In genomic region chr15:39553947-39554731, GRCh38 we compare ENCODE assay signal across 13 cellular contexts. TPM values are rescaled to one million over a fixed set of nuclear protein-coding genes. Genes with fewer than 3 reads are reported as not detected.
DNase-seq lines count a peak whose midpoint lies in the region; ATAC-seq lines count a peak whose summit lies in the region.
"Had no signal": no experiment of that assay in that cellular context is flagged by ENCODE, and none has a peak within 500 bp of the region (broad histone marks: within the 10 kb centered on the region; RNA-seq: fewer than 3 reads in every experiment).

No MANE protein-coding gene starts in this region.

- DNase-seq in COLO668 (lab: John Stamatoyannopoulos, UW; ENCODE audit: unreplicated experiment) = peak; percentile 32
- peak; percentile 50 for DNase-seq in NCI-H1436 (lab: John Stamatoyannopoulos, UW)
- no peak for DNase-seq in GOT3 (lab: John Stamatoyannopoulos, UW)
- DNase-seq in activated CD8-positive, alpha-beta T cell treated with anti-CD3 and anti-CD28 coated beads, Interleukin-2, amount 10 ng/mL, durations not matched to agents 7 days and 5 days = no peak
- no peak for DNase-seq in putamen (ENCODE audit: low spot score)
- DNase-seq: AML-193, NCI-H446 had no signal

- no peaks in the 10 kb centered on the region for H3K9me3 Mint-ChIP-seq in activated CD8-positive, alpha-beta T cell treated with anti-CD3 and anti-CD28 coated beads, Interleukin-2, amount 10 ng/mL, durations not matched to agents 7 days and 5 days (ENCODE audit: insufficient read depth)
- H3K9me3 Mint-ChIP-seq: activated T-helper 2 cell treated with anti-CD3 and anti-CD28 coated beads, Interferon-gamma antibody, Interleukin-2, Interleukin-4, amounts not matched to agents 10 μg/mL and 5 μg/mL and 100 μg/mL, durations not matched to agents 14 hours and 24 hours and 36 hours; stimulated activated naive CD8-positive, alpha-beta T cell treated with anti-CD3 and anti-CD28 coated beads, Interleukin-15, Interleukin-2, amounts not matched to agents 100 ng/mL and 50 ng/mL, for 24 hours had no signal

- peaks cover 8% of the 10 kb centered on the region for H3K4me1 Mint-ChIP-seq in activated CD8-positive, alpha-beta T cell treated with anti-CD3 and anti-CD28 coated beads, Interleukin-2, amount 10 ng/mL, durations not matched to agents 7 days and 5 days (ENCODE audit: low read depth)

- ATAC-seq in GM19452 (IDR thresholded peaks at IDR 0.05; ENCODE audit: unreplicated experiment) = peak; percentile 37
- peak; percentile 73 for ATAC-seq in esophagus mucosa
- no peak for ATAC-seq in HG03097 (IDR thresholded peaks at IDR 0.05; ENCODE audit: low FRiP score, unreplicated experiment)
- no peak for ATAC-seq in activated CD8-positive, alpha-beta T cell treated with anti-CD3 and anti-CD28 coated beads, Interleukin-2, amount 10 ng/mL, durations not matched to agents 7 days and 5 days
- ATAC-seq: SK-N-SH treated with all-trans-retinoic acid at 6 μM for 48 hours had no signal

- no peak overlapping the region for H3K27ac Mint-ChIP-seq in activated CD8-positive, alpha-beta T cell treated with anti-CD3 and anti-CD28 coated beads, Interleukin-2, amount 10 ng/mL, durations not matched to agents 7 days and 5 days
- H3K27ac Mint-ChIP-seq: activated T-helper 2 cell treated with anti-CD3 and anti-CD28 coated beads, Interferon-gamma antibody, Interleukin-2, Interleukin-4, amounts not matched to agents 10 μg/mL and 5 μg/mL and 100 μg/mL, durations not matched to agents 14 hours and 24 hours and 36 hours; stimulated activated naive CD8-positive, alpha-beta T cell treated with anti-CD3 and anti-CD28 coated beads, Interleukin-15, Interleukin-2, amounts not matched to agents 100 ng/mL and 50 ng/mL, for 24 hours had no signal

- peaks cover 7% of the 10 kb centered on the region for H3K27me3 Mint-ChIP-seq in activated CD8-positive, alpha-beta T cell treated with anti-CD3 and anti-CD28 coated beads, Interleukin-2, amount 10 ng/mL, durations not matched to agents 7 days and 5 days (ENCODE audit: low read depth)

- H3K36me3 Mint-ChIP-seq in activated CD8-positive, alpha-beta T cell treated with anti-CD3 and anti-CD28 coated beads, Interleukin-2, amount 10 ng/mL, durations not matched to agents 7 days and 5 days (ENCODE audit: low read depth) = no peaks in the 10 kb centered on the region

- CTCF ChIA-PET in activated CD8-positive, alpha-beta T cell treated with anti-CD3 and anti-CD28 coated beads, Interleukin-2, amount 10 ng/mL, durations not matched to agents 7 days and 5 days (lab: Charles Lee) = no interaction called here

- POLR2A ChIA-PET in activated CD8-positive, alpha-beta T cell treated with anti-CD3 and anti-CD28 coated beads, Interleukin-2, amount 10 ng/mL, durations not matched to agents 7 days and 5 days (lab: Charles Lee) = no interaction called here

- H3K4me3 Mint-ChIP-seq in activated CD8-positive, alpha-beta T cell treated with anti-CD3 and anti-CD28 coated beads, Interleukin-2, amount 10 ng/mL, durations not matched to agents 7 days and 5 days = no peak overlapping the region
- H3K4me3 Mint-ChIP-seq: stimulated activated naive CD8-positive, alpha-beta T cell treated with anti-CD3 and anti-CD28 coated beads, Interleukin-15, Interleukin-2, amounts not matched to agents 100 ng/mL and 50 ng/mL, for 24 hours had no signal

RNA-seq across cellular contexts. Expression of gene THBS1, which starts 26.7 kb away (rescaled TPM):
- total RNA-seq in esophagus mucosa = 16.3 TPM
- 1 to 10 TPM in 1 of 2 experiments, under 1 TPM in 1; 0.87 to 1.2 TPM for total RNA-seq in activated CD8-positive, alpha-beta T cell treated with anti-CD3 and anti-CD28 coated beads, Interleukin-2, amount 10 ng/mL, durations not matched to agents 7 days and 5 days

Comparison
In these comparisons a context has a peak if more than half of its experiments do, and no peak if none do; other contexts are left out.
1. DNase-seq: peak in COLO668 (single experiment) and NCI-H1436 (single experiment); none in GOT3 (single experiment), activated CD8-positive, alpha-beta T cell treated with anti-CD3 and anti-CD28 coated beads, Interleukin-2, amount 10 ng/mL, durations not matched to agents 7 days and 5 days (single experiment) and putamen (single experiment).
2. ATAC-seq: peak in GM19452 (single experiment) and esophagus mucosa (single experiment); none in HG03097 (single experiment) and activated CD8-positive, alpha-beta T cell treated with anti-CD3 and anti-CD28 coated beads, Interleukin-2, amount 10 ng/mL, durations not matched to agents 7 days and 5 days (single experiment).